27 cellular contexts compared by ENCODE assay signal in the genomic region with DNA sequence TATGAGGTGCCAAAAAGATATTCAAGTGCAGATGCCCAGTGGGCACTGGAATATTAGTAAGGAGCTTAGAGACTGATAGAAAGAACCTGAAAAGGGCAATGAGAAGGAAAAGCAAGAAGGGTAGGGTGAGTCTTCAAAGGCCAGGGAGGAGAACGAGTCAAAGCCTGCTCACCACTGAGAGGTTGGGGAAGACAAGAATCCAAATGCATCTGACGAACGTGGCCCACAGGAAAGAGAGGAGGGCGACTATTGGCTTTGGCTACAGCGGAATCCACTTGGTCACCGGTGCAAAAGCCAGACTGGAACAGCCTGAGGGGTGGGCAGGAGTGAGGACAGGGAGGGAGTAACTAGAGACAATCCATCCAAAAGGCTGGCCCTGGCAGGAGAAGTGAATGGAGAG.
DNase-seq lines count a peak whose midpoint lies in the region; ATAC-seq and TF ChIP-seq lines count a peak whose summit lies in the region.
"Had no signal": no experiment of that assay in that cellular context is flagged by ENCODE, and none has a peak within 500 bp of the region (broad histone marks: within the 10 kb centered on the region; RNA-seq: fewer than 3 reads in every experiment).

No MANE protein-coding gene starts in this region.

- H3K36me3 Mint-ChIP-seq in activated T-cell treated with anti-CD3 and anti-CD28 coated beads, Interleukin-2, amount 50 U/mL, for 72 hours (ENCODE audit: insufficient read depth in 2 of 2): peaks cover 28 to 52% of the 10 kb centered on the region in 2 donors
- peaks cover 0 to 48% (median 12%) of the 10 kb centered on the region in 3 donors for H3K36me3 Mint-ChIP-seq in CD8-positive, alpha-beta memory T cell

- H3K4me1 Mint-ChIP-seq in activated T-cell treated with anti-CD3 and anti-CD28 coated beads, Interleukin-2, amount 50 U/mL, for 72 hours (ENCODE audit: low read depth): peaks cover 26% of the 10 kb centered on the region
- H3K4me1 Mint-ChIP-seq in CD8-positive, alpha-beta memory T cell: peaks cover 28 to 50% (median 31%) of the 10 kb centered on the region in 3 donors
- H3K4me1 Mint-ChIP-seq: nephron had no signal

- intact Hi-C loops in spleen (cut with DNase I; ENCODE audit: low total_unique reads): no loop called here

- DNase-seq in activated T-cell treated with anti-CD3 and anti-CD28 coated beads, Interleukin-2, amount 50 U/mL, for 72 hours: no peak
- DNase-seq in activated T-cell treated with anti-CD3 and anti-CD28 coated beads for 4 hours (no peak), RKO (ENCODE audit: low spot score) (peak; percentile 72), spleen (no peak), COLO668 (lab: John Stamatoyannopoulos, UW; ENCODE audit: unreplicated experiment) (no peak)
- no peak for DNase-seq in CD8-positive, alpha-beta memory T cell
- DNase-seq: ACHN; activated CD4-positive, alpha-beta memory T cell treated with anti-CD3 and anti-CD28 coated beads, Interleukin-2, amount 10 ng/mL, durations not matched to agents 7 days and 5 days; BE2C; caudate nucleus; COR-L47; effector CD8-positive, alpha-beta T cell; GOT3; NCI-H1092 treated with DMSO at 0.1 percent for 48 hours; NCI-H187 treated with DMSO at 0.1 percent for 48 hours; NCI-H2171 treated with DMSO at 0.1 percent for 48 hours; NCI-H524; PC-3; Right ventricle myocardium superior; stimulated activated naive CD8-positive, alpha-beta T cell treated with anti-CD3 and anti-CD28 coated beads, Interleukin-15, Interleukin-2, amounts not matched to agents 100 U/mL and 50 U/mL, for 24 hours; T-helper 17 cell; testis had no signal

- H3K4me3 ChIP-seq in CD8-positive, alpha-beta memory T cell (ENCODE audit: low read length): no peak overlapping the region
- no peak overlapping the region for H3K4me3 ChIP-seq in spleen
- H3K4me3 ChIP-seq: coronary artery, testis had no signal

- H3K27ac Mint-ChIP-seq in activated T-cell treated with anti-CD3 and anti-CD28 coated beads, Interleukin-2, amount 50 U/mL, for 72 hours: no peak overlapping the region
- no peak overlapping the region for H3K27ac Mint-ChIP-seq in CD8-positive, alpha-beta memory T cell
- H3K27ac Mint-ChIP-seq: activated CD4-positive, alpha-beta memory T cell treated with anti-CD3 and anti-CD28 coated beads, Interleukin-2, amount 10 ng/mL, durations not matched to agents 7 days and 5 days; nephron; T-helper 17 cell had no signal

- no peaks in the 10 kb centered on the region for H3K27me3 ChIP-seq in CD8-positive, alpha-beta memory T cell (ENCODE audit: insufficient read depth, low read length, poor library complexity, severe bottlenecking)
- no peaks in the 10 kb centered on the region for H3K27me3 ChIP-seq in spleen (replicated peaks in 1 of 7)
- H3K27me3 ChIP-seq: BE2C, testis had no signal

- H3K36me3 ChIP-seq in CD8-positive, alpha-beta memory T cell (ENCODE audit: insufficient read depth, low read length): no peaks in the 10 kb centered on the region
- peaks cover 0 to 45% (median 6%) of the 10 kb centered on the region in 6 donors for H3K36me3 ChIP-seq in spleen
- H3K36me3 ChIP-seq: BE2C had no signal

- peak overlapping the region; percentile 69 for H3K27ac ChIP-seq in CD8-positive, alpha-beta memory T cell (ENCODE audit: low read depth, low read length)
- peak overlapping the region in 7 of 8 donors; percentile 6 to 89 (median 84) for H3K27ac ChIP-seq in spleen
- H3K27ac ChIP-seq: testis had no signal

- no peak for TF ChIP-seq CTCF in spleen (IDR thresholded peaks at IDR 0.05 in 8 of 11, conservative IDR thresholded peaks at IDR 0.05 in 3 of 11)

- CTCF ChIA-PET in CD8-positive, alpha-beta memory T cell (lab: Charles Lee): interaction anchor here (10.1 kb wide), 1 partner anchor 8 kb away, joined by 56 read pairs; no protein-coding TSS in a partner anchor

- WGBS in spleen, 5 donors: 82 to 91% (median 86%) methylated on average over 6 of the region's 6 CpGs

- peaks cover 91% of the 10 kb centered on the region for H3K4me1 ChIP-seq in CD8-positive, alpha-beta memory T cell (ENCODE audit: insufficient read depth, low read length)
- H3K4me1 ChIP-seq in spleen: peaks cover 7 to 100% (median 87%) of the 10 kb centered on the region in 6 donors
- H3K4me1 ChIP-seq: BE2C, testis had no signal

- TF ChIP-seq POLR2A in spleen (IDR thresholded peaks at IDR 0.05): no peak

- no peaks in the 10 kb centered on the region for H3K9me3 ChIP-seq in CD8-positive, alpha-beta memory T cell (ENCODE audit: low read length)
- H3K9me3 ChIP-seq in spleen: no peaks in the 10 kb centered on the region
- H3K9me3 ChIP-seq: BE2C, testis had no signal

- H3K9me3 Mint-ChIP-seq in activated T-cell treated with anti-CD3 and anti-CD28 coated beads, Interleukin-2, amount 50 U/mL, for 72 hours: no peaks in the 10 kb centered on the region
- no peaks in the 10 kb centered on the region for H3K9me3 Mint-ChIP-seq in CD8-positive, alpha-beta memory T cell
- H3K9me3 Mint-ChIP-seq: activated CD4-positive, alpha-beta memory T cell treated with anti-CD3 and anti-CD28 coated beads, Interleukin-2, amount 10 ng/mL, durations not matched to agents 7 days and 5 days; nephron had no signal

- POLR2A ChIA-PET in CD8-positive, alpha-beta memory T cell (lab: Charles Lee): interaction anchor here (1.2 to 1.8 kb wide), 2 partner anchors 9 kb away, joined by 4 to 9 read pairs; no protein-coding TSS in a partner anchor

- no peak overlapping the region for H3K4me3 Mint-ChIP-seq in activated T-cell treated with anti-CD3 and anti-CD28 coated beads, Interleukin-2, amount 50 U/mL, for 72 hours
- H3K4me3 Mint-ChIP-seq in CD8-positive, alpha-beta memory T cell: no peak overlapping the region
- H3K4me3 Mint-ChIP-seq: activated CD4-positive, alpha-beta memory T cell treated with anti-CD3 and anti-CD28 coated beads, Interleukin-2, amount 10 ng/mL, durations not matched to agents 7 days and 5 days; nephron; T-helper 17 cell had no signal

- H3K27me3 Mint-ChIP-seq in activated T-cell treated with anti-CD3 and anti-CD28 coated beads, Interleukin-2, amount 50 U/mL, for 72 hours (ENCODE audit: low read depth): no peaks in the 10 kb centered on the region
- no peaks in the 10 kb centered on the region for H3K27me3 Mint-ChIP-seq in CD8-positive, alpha-beta memory T cell
- H3K27me3 Mint-ChIP-seq: activated CD4-positive, alpha-beta memory T cell treated with anti-CD3 and anti-CD28 coated beads, Interleukin-2, amount 10 ng/mL, durations not matched to agents 7 days and 5 days; T-helper 17 cell had no signal

- ATAC-seq in activated T-cell treated with anti-CD3 and anti-CD28 coated beads, Interleukin-2, amount 50 U/mL, for 72 hours (replicated peaks in 1 of 2): peak; percentile 0 to 8
- ATAC-seq in HG02885 (IDR thresholded peaks at IDR 0.05; ENCODE audit: poor library complexity, unreplicated experiment) (no peak), GM21529 (IDR thresholded peaks at IDR 0.05; ENCODE audit: unreplicated experiment) (no peak)
- ATAC-seq: left lobe of liver; PC-3; stimulated activated naive CD8-positive, alpha-beta T cell treated with anti-CD3 and anti-CD28 coated beads, Interleukin-15, Interleukin-2, amounts not matched to agents 100 U/mL and 50 U/mL, for 24 hours had no signal

Comparison
In these comparisons a context has a peak if more than half of its experiments do, and no peak if none do; other contexts are left out.
1. ATAC-seq: peak in activated T-cell treated with anti-CD3 and anti-CD28 coated beads, Interleukin-2, amount 50 U/mL, for 72 hours (2 of 2); none in HG02885 (single experiment) and GM21529 (single experiment).